In genomic region chr12:44874981-44875416, GRCh38 we compare ENCODE assay signal across 8 cellular contexts. TPM values are rescaled to one million over a fixed set of nuclear protein-coding genes. Genes with fewer than 3 reads are reported as not detected.
DNase-seq lines count a peak whose midpoint lies in the region; ATAC-seq and TF ChIP-seq lines count a peak whose summit lies in the region.

No MANE protein-coding gene starts in this region.

- no peak for ATAC-seq in omental fat pad (ENCODE audit: low FRiP score)

- DNase-seq in activated T-helper 1 cell treated with Interleukin-2 at 50 U/mL for 16 hours (ENCODE audit: low read depth) (peak; percentile 11), amniotic stem cell (lab: John Stamatoyannopoulos, UW) (no peak), GM19238 (ENCODE audit: insufficient read length, low spot score) (no peak), omental fat pad (ENCODE audit: low spot score) (no peak)
- DNase-seq in stimulated activated CD8-positive, alpha-beta memory T cell treated with anti-CD3 and anti-CD28 coated beads, Interleukin-12 subunit alpha, Interleukin-12 subunit beta, amount 100 ng/mL, for 4 hours (ENCODE audit: low read depth), result peak; percentile 6

- H3K36me3 ChIP-seq in BLaER1 treated with 17β-estradiol and CSF1 and Interleukin-3, amounts not matched to agents 10 nM and 100 nM, result no peaks in the 10 kb centered on the region
- H3K36me3 ChIP-seq in HUES48 (ENCODE audit: control insufficient read depth, insufficient read depth, low read length), result no peaks in the 10 kb centered on the region

- peak overlapping the region; percentile 94 to 100 (median 99) for H3K4me2 ChIP-seq in BLaER1 treated with 17β-estradiol and CSF1 and Interleukin-3, amounts not matched to agents 10 nM and 100 nM

- peaks cover 36 to 46% (median 42%) of the 10 kb centered on the region in 11 experiments for H3K27me3 ChIP-seq in BLaER1 treated with 17β-estradiol and CSF1 and Interleukin-3, amounts not matched to agents 10 nM and 100 nM
- H3K27me3 ChIP-seq in HUES48 (ENCODE audit: control insufficient read depth, insufficient read depth, low read length), result peaks cover 24% of the 10 kb centered on the region

- peaks cover 15 to 21% (median 19%) of the 10 kb centered on the region in 10 experiments; a peak in 17 of 20 replicates for H3K4me1 ChIP-seq in BLaER1 treated with 17β-estradiol and CSF1 and Interleukin-3, amounts not matched to agents 10 nM and 100 nM
- peaks cover 17% of the 10 kb centered on the region; the same call in 1 of the 2 replicates for H3K4me1 ChIP-seq in HUES48 (ENCODE audit: control insufficient read depth, insufficient read depth, low read length)

- H3K27ac ChIP-seq in BLaER1 treated with 17β-estradiol and CSF1 and Interleukin-3, amounts not matched to agents 10 nM and 100 nM, result no peak overlapping the region
- no peak overlapping the region for H3K27ac ChIP-seq in HUES48 (ENCODE audit: low read depth, low read length)

- peak overlapping the region in 8 of 11 experiments; percentile 37 to 67 (median 62); a peak in 6 of 22 replicates for H3K9ac ChIP-seq in BLaER1 treated with 17β-estradiol and CSF1 and Interleukin-3, amounts not matched to agents 10 nM and 100 nM
- H3K9ac ChIP-seq in HUES48 (ENCODE audit: low read depth, low read length), result peak overlapping the region; percentile 52

- peaks cover 0 to 11% (median 0%) of the 10 kb centered on the region in 11 experiments; a peak in 6 of 22 replicates for H4K20me1 ChIP-seq in BLaER1 treated with 17β-estradiol and CSF1 and Interleukin-3, amounts not matched to agents 10 nM and 100 nM

- peaks cover 0 to 9% (median 5%) of the 10 kb centered on the region in 11 experiments; a peak in 8 of 22 replicates for H3K9me3 ChIP-seq in BLaER1 treated with 17β-estradiol and CSF1 and Interleukin-3, amounts not matched to agents 10 nM and 100 nM (replicated peaks in 1 of 11)
- no peaks in the 10 kb centered on the region for H3K9me3 ChIP-seq in HUES48 (ENCODE audit: control insufficient read depth, insufficient read depth, low read length)
- H3K9me3 ChIP-seq in iPS-18c (ENCODE audit: control insufficient read depth, insufficient read depth, low read length), result no peaks in the 10 kb centered on the region

- TF ChIP-seq CTCF in omental fat pad (IDR thresholded peaks at IDR 0.05), result no peak

- H3K4me3 ChIP-seq in BLaER1 treated with 17β-estradiol and CSF1 and Interleukin-3, amounts not matched to agents 10 nM and 100 nM, result peak overlapping the region; percentile 62 to 78 (median 70)
- peak overlapping the region; percentile 75 for H3K4me3 ChIP-seq in HUES48 (ENCODE audit: low read depth, low read length)
- peak overlapping the region; percentile 82 for H3K4me3 ChIP-seq in iPS-18c (ENCODE audit: insufficient read depth, low read depth, low read length)

RNA-seq across cellular contexts. Expression of gene NELL2, which starts 1.1 kb away (rescaled TPM):
- total RNA-seq in omental fat pad, result 10 to 100 TPM in 2 of 4 donors, 1 to 10 TPM in 2; 1.1 to 22.9 (median 15.6) TPM

Comparison
In these comparisons a context has a peak if more than half of its experiments do, and no peak if none do; other contexts are left out.
1. DNase-seq: peak in activated T-helper 1 cell treated with Interleukin-2 at 50 U/mL for 16 hours (single experiment) and stimulated activated CD8-positive, alpha-beta memory T cell treated with anti-CD3 and anti-CD28 coated beads, Interleukin-12 subunit alpha, Interleukin-12 subunit beta, amount 100 ng/mL, for 4 hours (single experiment); none in amniotic stem cell (single experiment), GM19238 (single experiment) and omental fat pad (single experiment).
2. Peak in every context shown above with its lines, with median percentiles within 50 percentile points of each other: H3K4me3 ChIP-seq.